ENCODE assay signal across 27 cellular contexts in genomic region chr13:108026671-108027410, GRCh38.
"Had no signal": no experiment of that assay in that cellular context is flagged by ENCODE, and none has a peak within 500 bp of the region (broad histone marks: within the 10 kb centered on the region; RNA-seq: fewer than 3 reads in every experiment).

No MANE protein-coding gene starts in this region.

- H3K9me3 ChIP-seq: breast epithelium, gastroesophageal sphincter, heart left ventricle, ovary, psoas muscle, stomach, thyroid gland had no signal

- ATAC-seq: activated CD8-positive, alpha-beta T cell treated with anti-CD3 and anti-CD28 coated beads for 36 hours; activated T-cell treated with anti-CD3 and anti-CD28 coated beads, Interleukin-2, amount 50 U/mL, for 4 hours; activated T-helper 17 cell treated with anti-CD3 and anti-CD28 coated beads, Interleukin-2, amount 50 U/mL, for 72 hours; gastroesophageal sphincter; heart left ventricle; psoas muscle; right cardiac atrium; stimulated activated naive B cell treated with anti-CD40 and anti-IgM and Interleukin-4, amounts not matched to agents 10 μg/mL and 1 μg/mL and 100 μg/mL, for 72 hours had no signal

- H3K27me3 Mint-ChIP-seq: activated B cell treated with CpG ODN at 0.5 μM for 24 hours; activated CD8-positive, alpha-beta T cell treated with anti-CD3 and anti-CD28 coated beads for 36 hours; central memory CD8-positive, alpha-beta T cell; stimulated activated naive B cell treated with anti-CD40 and anti-IgM and Interleukin-4, amounts not matched to agents 10 μg/mL and 1 μg/mL and 100 μg/mL, for 72 hours had no signal

- H3K27ac ChIP-seq: breast epithelium, epithelial cell of prostate, gastroesophageal sphincter, heart left ventricle, left ventricle myocardium inferior, ovary, psoas muscle, stomach, thyroid gland had no signal

- H3K9me3 Mint-ChIP-seq: activated B cell treated with CpG ODN at 0.5 μM for 24 hours; activated CD8-positive, alpha-beta T cell treated with anti-CD3 and anti-CD28 coated beads for 36 hours; activated T-cell treated with anti-CD3 and anti-CD28 coated beads, Interleukin-2, amount 50 U/mL, for 4 hours; nephron progenitor cell had no signal

- H3K4me1 ChIP-seq: breast epithelium, gastroesophageal sphincter, heart left ventricle, left ventricle myocardium inferior, psoas muscle, stomach, thyroid gland had no signal

- H3K4me1 Mint-ChIP-seq: activated B cell treated with CpG ODN at 0.5 μM for 24 hours; activated T-helper 17 cell treated with anti-CD3 and anti-CD28 coated beads, Interleukin-2, amount 50 U/mL, for 72 hours; central memory CD8-positive, alpha-beta T cell; nephron progenitor cell; stimulated activated naive B cell treated with anti-CD40 and anti-IgM and Interleukin-4, amounts not matched to agents 10 μg/mL and 1 μg/mL and 100 μg/mL, for 72 hours had no signal

- H3K27ac Mint-ChIP-seq: activated B cell treated with CpG ODN at 0.5 μM for 24 hours; activated CD8-positive, alpha-beta T cell treated with anti-CD3 and anti-CD28 coated beads for 36 hours; activated T-helper 17 cell treated with anti-CD3 and anti-CD28 coated beads, Interleukin-2, amount 50 U/mL, for 72 hours; nephron progenitor cell; stimulated activated naive B cell treated with anti-CD40 and anti-IgM and Interleukin-4, amounts not matched to agents 10 μg/mL and 1 μg/mL and 100 μg/mL, for 72 hours had no signal

- H3K36me3 ChIP-seq: breast epithelium, gastroesophageal sphincter, heart left ventricle, left ventricle myocardium inferior, ovary, stomach, thyroid gland had no signal

- H3K4me3 Mint-ChIP-seq: activated B cell treated with CpG ODN at 0.5 μM for 24 hours; activated CD8-positive, alpha-beta T cell treated with anti-CD3 and anti-CD28 coated beads for 36 hours; activated T-cell treated with anti-CD3 and anti-CD28 coated beads, Interleukin-2, amount 50 U/mL, for 4 hours; activated T-helper 17 cell treated with anti-CD3 and anti-CD28 coated beads, Interleukin-2, amount 50 U/mL, for 72 hours; central memory CD8-positive, alpha-beta T cell; nephron progenitor cell; stimulated activated naive B cell treated with anti-CD40 and anti-IgM and Interleukin-4, amounts not matched to agents 10 μg/mL and 1 μg/mL and 100 μg/mL, for 72 hours had no signal

- H3K27me3 ChIP-seq: breast epithelium, gastroesophageal sphincter, heart left ventricle, ovary, stomach, thyroid gland had no signal

- DNase-seq: activated B cell treated with CpG ODN at 0.5 μM for 24 hours; activated CD4-positive, alpha-beta T cell treated with anti-CD3 and anti-CD28 coated beads, Interleukin-2, amount 50 U/mL, for 1 hour; activated CD8-positive, alpha-beta T cell treated with anti-CD3 and anti-CD28 coated beads for 36 hours; activated gamma-delta T cell treated with Interleukin-2 at 50 U/mL for 16 hours; activated naive CD4-positive, alpha-beta T cell treated with anti-CD3 and anti-CD28 coated beads, Interleukin-2, amount 50 U/mL, for 16 hours; activated T-cell treated with anti-CD3 and anti-CD28 coated beads, Interleukin-2, amount 50 U/mL, for 4 hours; amygdala; dermis blood vessel endothelial cell; effector CD4-positive, alpha-beta T cell; heart left ventricle; left ventricle myocardium inferior; nephron progenitor cell; ovary; psoas muscle; right cardiac atrium; stimulated activated CD4-positive, alpha-beta T cell treated with anti-CD3 and anti-CD28 coated beads, Interleukin-15, amount 100 ng/mL, for 24 hours; stimulated activated CD4-positive, alpha-beta T cell treated with anti-CD3 and anti-CD28 coated beads, Interleukin-2, amount 100 ng/mL, for 24 hours; stimulated activated naive B cell treated with anti-CD40 and anti-IgM and Interleukin-4, amounts not matched to agents 10 μg/mL and 1 μg/mL and 100 μg/mL, for 72 hours; stomach; T-helper 2 cell; thyroid gland had no signal

- H3K36me3 Mint-ChIP-seq: stimulated activated naive B cell treated with anti-CD40 and anti-IgM and Interleukin-4, amounts not matched to agents 10 μg/mL and 1 μg/mL and 100 μg/mL, for 72 hours had no signal

- H3K4me3 ChIP-seq: breast epithelium, gastroesophageal sphincter, heart left ventricle, left ventricle myocardium inferior, lung, ovary, psoas muscle, stomach, thyroid gland had no signal
